8 cellular contexts compared by ENCODE assay signal in genomic region chr2:95122197-95122551, GRCh38. TPM values are rescaled to one million over a fixed set of nuclear protein-coding genes. Genes with fewer than 3 reads are reported as not detected.
A peak's percentile ranks its signal among the peaks of the same experiment; 100 is the strongest.
DNase-seq lines count a peak whose midpoint lies in the region; ATAC-seq, FAIRE-seq and TF ChIP-seq lines count a peak whose summit lies in the region.

No MANE protein-coding gene starts in this region.

- H3K27me3 ChIP-seq in BLaER1 treated with 17β-estradiol and CSF1 and Interleukin-3, amounts not matched to agents 10 nM and 100 nM = no peaks in the 10 kb centered on the region
- H3K27me3 ChIP-seq in H1 (replicated peaks in 1 of 4; ENCODE audit: control insufficient read depth in 3 of 4, extremely low read depth in 1 of 4, insufficient read depth in 3 of 4, low read length in 3 of 4) (no peaks in the 10 kb centered on the region; a peak in 1 of 7 replicates), neuronal stem cell (ENCODE audit: control insufficient read depth in 3 of 3, insufficient read depth in 3 of 3, low read depth in 1 of 3, low read length in 3 of 3) (no peaks in the 10 kb centered on the region)

- peaks cover 4 to 37% of the 10 kb centered on the region in 2 experiments; a peak in 3 of 4 replicates for H3K79me2 ChIP-seq in H1 (ENCODE audit: control insufficient read depth in 1 of 2, insufficient read depth in 2 of 2, low read length in 2 of 2)

- no peak overlapping the region for H4K91ac ChIP-seq in H1 (replicated peaks; ENCODE audit: insufficient read length, low read length)
- no peak overlapping the region for H4K91ac ChIP-seq in neuronal stem cell (ENCODE audit: low read depth, low read length, poor library complexity)

- no peak overlapping the region for H4K5ac ChIP-seq in H1 (ENCODE audit: insufficient read length, low read depth, low read length)

- WGBS in H1 (ENCODE audit: extremely low coverage in 1 of 2, insufficient coverage in 1 of 2, insufficient read length in 1 of 2, insufficient replicate concordance in 2 of 2, low coverage in 1 of 2, low lambda C conversion rate in 2 of 2, missing lambda C conversion rate in 1 of 2), 2 experiments = 43% methylated on average over 4 of the region's 5 CpGs; no CpG with 5 or more reads in 1 of the 2 experiments
- WGBS in neuronal stem cell (ENCODE audit: extremely low coverage in 2 of 2, insufficient read length in 2 of 2, insufficient replicate concordance in 1 of 2), 2 donors = no CpG with 5 or more reads among the region's 5 CpGs

- TF ChIP-seq CTCF in LNCaP clone FGC (IDR thresholded peaks at IDR 0.05; ENCODE audit: control insufficient read depth, extremely low read depth, insufficient read depth) (no peak), H1 (IDR thresholded peaks at IDR 0.05; ENCODE audit: control extremely low read depth in 1 of 3, insufficient read depth in 1 of 3, low read depth in 1 of 3, low read length in 3 of 3) (no peak), GM20000 (IDR thresholded peaks at IDR 0.05; ENCODE audit: extremely low read depth, missing control alignments) (no peak)

- FAIRE-seq in H1 (lab: Jason Lieb, UNC) = no peak

- H3K23ac ChIP-seq in H1 (ENCODE audit: insufficient read length) (no peak overlapping the region), neuronal stem cell (ENCODE audit: low read depth, low read length, poor library complexity) (no peak overlapping the region)

- H3K56ac ChIP-seq in H1 (replicated peaks; ENCODE audit: insufficient read length, low read depth, low read length) = no peak overlapping the region

- H2BK120ac ChIP-seq in H1 (replicated peaks; ENCODE audit: low read depth, low read length) (no peak overlapping the region), neuronal stem cell (ENCODE audit: low read depth, low read length) (no peak overlapping the region)

- peak overlapping the region; percentile 93 to 99 (median 96) for H3K9ac ChIP-seq in BLaER1 treated with 17β-estradiol and CSF1 and Interleukin-3, amounts not matched to agents 10 nM and 100 nM
- H3K9ac ChIP-seq in H1 (replicated peaks in 1 of 4; ENCODE audit: extremely low read depth in 1 of 4, low read depth in 3 of 4, low read length in 3 of 4) (peak overlapping the region in 3 of 4 experiments; percentile 3 to 97 (median 55); a peak in 2 of 7 replicates), neuronal stem cell (ENCODE audit: low read depth, low read length, poor library complexity) (peak overlapping the region; percentile 67)

- no peak overlapping the region for H2BK20ac ChIP-seq in H1 (ENCODE audit: low read length)

- peaks cover 16 to 37% (median 32%) of the 10 kb centered on the region in 11 experiments for H4K20me1 ChIP-seq in BLaER1 treated with 17β-estradiol and CSF1 and Interleukin-3, amounts not matched to agents 10 nM and 100 nM
- peaks cover 0 to 5% of the 10 kb centered on the region in 2 experiments for H4K20me1 ChIP-seq in H1 (replicated peaks in 1 of 2; ENCODE audit: control insufficient read depth in 1 of 2, insufficient read depth in 2 of 2, low read length in 2 of 2)

- TF ChIP-seq RAD21 in H1 (IDR thresholded peaks at IDR 0.05 in 1 of 2, conservative IDR thresholded peaks at IDR 0.05 in 1 of 2; ENCODE audit: low read depth in 2 of 2, low read length in 2 of 2) = no peak

- H3K14ac ChIP-seq in H1 (ENCODE audit: insufficient read length) = no peak overlapping the region
- no peak overlapping the region for H3K14ac ChIP-seq in neuronal stem cell (ENCODE audit: low read length)

- no peaks in the 10 kb centered on the region for H3K23me2 ChIP-seq in H1 (ENCODE audit: low read depth, low read length)

- H3K9me3 ChIP-seq in BLaER1 treated with 17β-estradiol and CSF1 and Interleukin-3, amounts not matched to agents 10 nM and 100 nM (replicated peaks in 1 of 11) = no peaks in the 10 kb centered on the region
- H3K9me3 ChIP-seq in H1 (ENCODE audit: insufficient read depth in 2 of 2, low read depth in 1 of 2, low read length in 1 of 2) (peaks cover 4 to 7% of the 10 kb centered on the region in 2 experiments; a peak in 1 of 4 replicates), neuronal stem cell (replicated peaks in 1 of 2; ENCODE audit: control insufficient read depth in 2 of 2, insufficient read depth in 1 of 2, low read depth in 1 of 2, low read length in 2 of 2) (peaks cover 2 to 12% of the 10 kb centered on the region in 2 donors)

- peak overlapping the region; percentile 54 to 90 (median 83) for H3K4me2 ChIP-seq in BLaER1 treated with 17β-estradiol and CSF1 and Interleukin-3, amounts not matched to agents 10 nM and 100 nM
- peak overlapping the region; percentile 70 to 92 for H3K4me2 ChIP-seq in H1 (ENCODE audit: insufficient read depth in 1 of 2, low read depth in 2 of 2, low read length in 2 of 2)
- H3K4me2 ChIP-seq in neuronal stem cell (ENCODE audit: insufficient read depth, low read length, poor library complexity, severe bottlenecking) = peak overlapping the region; percentile 82

- ATAC-seq in GM21447 (IDR thresholded peaks at IDR 0.05; ENCODE audit: unreplicated experiment) = peak; percentile 5

- H2BK5ac ChIP-seq in H1 (ENCODE audit: low read depth, low read length) (no peak overlapping the region), neuronal stem cell (ENCODE audit: low read length) (no peak overlapping the region)

- peaks cover 9 to 24% (median 21%) of the 10 kb centered on the region in 11 experiments; a peak in 18 of 22 replicates for H3K36me3 ChIP-seq in BLaER1 treated with 17β-estradiol and CSF1 and Interleukin-3, amounts not matched to agents 10 nM and 100 nM
- H3K36me3 ChIP-seq in H1 (ENCODE audit: control insufficient read depth in 2 of 4, insufficient read depth in 4 of 4, low read length in 3 of 4) = no peaks in the 10 kb centered on the region; a peak in 1 of 8 replicates
- peaks cover 0 to 21% of the 10 kb centered on the region in 2 donors for H3K36me3 ChIP-seq in neuronal stem cell (replicated peaks in 1 of 2; ENCODE audit: control insufficient read depth in 2 of 2, insufficient read depth in 2 of 2, low read length in 2 of 2)

- no peak overlapping the region for H2BK12ac ChIP-seq in H1 (ENCODE audit: low read depth, low read length)
- H2BK12ac ChIP-seq in neuronal stem cell (ENCODE audit: low read length) = no peak overlapping the region

- H4K8ac ChIP-seq in H1 (ENCODE audit: extremely low read depth, insufficient read depth, low read length) (0 out of 2 replicates have a peak overlapping the region, but pooled peaks have one; percentile 100), neuronal stem cell (ENCODE audit: low read depth, low read length) (no peak overlapping the region)

- H2AFZ ChIP-seq in H1 (ENCODE audit: low read length) (peak overlapping the region; percentile 96), neuronal stem cell (ENCODE audit: low read length) (peak overlapping the region; percentile 98)

- TF ChIP-seq EP300 in H1 (IDR thresholded peaks at IDR 0.05; ENCODE audit: borderline replicate concordance in 1 of 2, low read depth in 2 of 2, low read length in 2 of 2) = no peak

- H3K4me1 ChIP-seq in BLaER1 treated with 17β-estradiol and CSF1 and Interleukin-3, amounts not matched to agents 10 nM and 100 nM = peaks cover 19 to 36% (median 27%) of the 10 kb centered on the region in 10 experiments
- peaks cover 0 to 3% (median under 1%) of the 10 kb centered on the region in 4 experiments; a peak in 2 of 7 replicates for H3K4me1 ChIP-seq in H1 (replicated peaks in 1 of 4; ENCODE audit: control insufficient read depth in 3 of 4, insufficient read depth in 4 of 4, low read length in 3 of 4)
- H3K4me1 ChIP-seq in neuronal stem cell (ENCODE audit: control insufficient read depth in 2 of 2, insufficient read depth in 1 of 2, low read depth in 1 of 2, low read length in 2 of 2) = peaks cover 0 to 6% of the 10 kb centered on the region in 2 donors

- DNase-seq in LNCaP clone FGC (ENCODE audit: low read depth) = no peak
- no peak for DNase-seq in H1 (ENCODE audit: low read depth in 1 of 2, low spot score in 2 of 2)
- DNase-seq in neuronal stem cell (ENCODE audit: low spot score) = no peak
- DNase-seq in effector CD8-positive, alpha-beta T cell (lab: John Stamatoyannopoulos, UW) = no peak
- no peak for DNase-seq in GM20000 (ENCODE audit: low spot score)
- no peak for DNase-seq in NOMO-1 treated with dmso at 0.1 percent for 144 hours (lab: John Stamatoyannopoulos, UW; ENCODE audit: unreplicated experiment)

- H3K18ac ChIP-seq in H1 (ENCODE audit: extremely low read depth, low read length) (no peak overlapping the region), neuronal stem cell (ENCODE audit: low read length) (peak overlapping the region; percentile 89)

- POLR2A ChIA-PET in H1 (lab: Charles Lee; ENCODE audit: partially characterized antibody) = interaction anchor here (0.8 to 2.2 kb wide), 6 partner anchors 13 to 44 kb away, joined by 3 to 13 read pairs (median 4); partner anchors contain the start of gene ZNF2

- H2AK5ac ChIP-seq in H1 (ENCODE audit: low read depth, low read length) (no peak overlapping the region), neuronal stem cell (ENCODE audit: low read depth, low read length) (no peak overlapping the region)

- H2BK15ac ChIP-seq in H1 (ENCODE audit: low read length) (no peak overlapping the region), neuronal stem cell (ENCODE audit: low read length) (no peak overlapping the region)

- H3K4me3 ChIP-seq in BLaER1 treated with 17β-estradiol and CSF1 and Interleukin-3, amounts not matched to agents 10 nM and 100 nM = peak overlapping the region; percentile 73 to 96 (median 92)
- peak overlapping the region; percentile 94 for H3K4me3 ChIP-seq in LNCaP clone FGC (ENCODE audit: low read depth, low read length)
- H3K4me3 ChIP-seq in H1 (ENCODE audit: extremely low read depth in 1 of 4, insufficient read depth in 2 of 4, low read depth in 3 of 4, low read length in 4 of 4) = peak overlapping the region; percentile 91 to 98 (median 96)
- peak overlapping the region; percentile 78 to 95 for H3K4me3 ChIP-seq in neuronal stem cell (ENCODE audit: low read length in 2 of 2)

- H3K79me1 ChIP-seq in H1 (ENCODE audit: low read depth, low read length) (peaks cover 3% of the 10 kb centered on the region; the same call in 1 of the 2 replicates), neuronal stem cell (ENCODE audit: low read depth, low read length) (peaks cover 4% of the 10 kb centered on the region)

- CTCF ChIA-PET in H1 (lab: Charles Lee; ENCODE audit: partially characterized antibody) = interaction anchor here (0.6 to 2.1 kb wide), 5 partner anchors 28 to 84 kb away, joined by 3 to 5 read pairs (median 4); no protein-coding TSS in a partner anchor

- H3K27ac ChIP-seq in BLaER1 treated with 17β-estradiol and CSF1 and Interleukin-3, amounts not matched to agents 10 nM and 100 nM = peak overlapping the region in 10 of 11 experiments; percentile 93 to 99 (median 97); a peak in 17 of 22 replicates
- H3K27ac ChIP-seq in H1 (ENCODE audit: low read depth, low read length) = peak overlapping the region; percentile 97; the same call in 1 of the 2 replicates
- H3K27ac ChIP-seq in neuronal stem cell (replicated peaks; ENCODE audit: low read length) = no peak overlapping the region

- H3K4ac ChIP-seq in H1 (replicated peaks; ENCODE audit: insufficient read length, low read depth, low read length) (no peak overlapping the region), neuronal stem cell (ENCODE audit: low read length) (no peak overlapping the region)

- no peak for TF ChIP-seq POLR2A in H1 (IDR thresholded peaks at IDR 0.05; ENCODE audit: control extremely low read depth in 1 of 2, low read depth in 2 of 2, low read length in 2 of 2)

RNA-seq across cellular contexts. Expression of gene MRPS5, which starts 0.6 kb away (rescaled TPM):
- total RNA-seq in H1 (2021; fragmentation: NEBNext Ultra II Directional; extraction: Animal tissue kit (Norgen Biotek cat#: 25700)) = 52.8 and 53.0 TPM in 2 replicates
- 36.7 and 38.3 TPM in 2 replicates for polyA plus RNA-seq in H1 (2011; rRNA removed)
- polyA plus RNA-seq in H1 (2011; cell fraction: cytosol; rRNA removed) = 46.5 TPM
- 51.5 TPM for polyA plus RNA-seq in H1 (2011; cell fraction: nucleus; rRNA removed)
- 50.1 to 55.1 TPM (median 50.5 TPM) in 4 replicates for polyA plus RNA-seq in H1 (2012, experiment 1 of 2)
- polyA plus RNA-seq in H1 (2012, experiment 2 of 2) = 28.5 TPM
- polyA plus RNA-seq in H1 (2013, experiment 1 of 2) = 48.3 TPM
- 45.4 TPM for polyA plus RNA-seq in H1 (2013, experiment 2 of 2)
- 28.4 and 32.0 TPM in 2 replicates for polyA minus RNA-seq in H1 (2011; rRNA and poly(A)+ RNA removed)
- polyA minus RNA-seq in H1 (2011; cell fraction: cytosol; rRNA and poly(A)+ RNA removed) = 19.7 TPM
- 35.6 TPM for polyA minus RNA-seq in H1 (2011; cell fraction: nucleus; rRNA and poly(A)+ RNA removed)
- 67.1 TPM for polyA plus RNA-seq in neuronal stem cell (2013, experiment 1 of 2)
- polyA plus RNA-seq in neuronal stem cell (2013, experiment 2 of 2) = 65.8 TPM

RNA-seq across cellular contexts. Expression of gene ZNF514, which starts 37.5 kb away (rescaled TPM):
- 12.1 and 13.3 TPM in 2 replicates for total RNA-seq in H1 (2021; fragmentation: NEBNext Ultra II Directional; extraction: Animal tissue kit (Norgen Biotek cat#: 25700))
- 4.2 and 5.3 TPM in 2 replicates for polyA plus RNA-seq in H1 (2011; rRNA removed)
- polyA plus RNA-seq in H1 (2011; cell fraction: cytosol; rRNA removed) = 9.1 TPM
- 12.2 TPM for polyA plus RNA-seq in H1 (2011; cell fraction: nucleus; rRNA removed)
- polyA plus RNA-seq in H1 (2012, experiment 1 of 2) = 10.5 to 14.9 TPM (median 11.1 TPM) in 4 replicates
- 0.79 TPM for polyA plus RNA-seq in H1 (2012, experiment 2 of 2)
- 10.8 TPM for polyA plus RNA-seq in H1 (2013, experiment 1 of 2)
- 9.2 TPM for polyA plus RNA-seq in H1 (2013, experiment 2 of 2)
- 5.4 and 7.5 TPM in 2 replicates for polyA minus RNA-seq in H1 (2011; rRNA and poly(A)+ RNA removed)
- polyA minus RNA-seq in H1 (2011; cell fraction: cytosol; rRNA and poly(A)+ RNA removed) = 8.2 TPM
- polyA minus RNA-seq in H1 (2011; cell fraction: nucleus; rRNA and poly(A)+ RNA removed) = 19.7 TPM
- 19.3 TPM for polyA plus RNA-seq in neuronal stem cell (2013, experiment 1 of 2)
- polyA plus RNA-seq in neuronal stem cell (2013, experiment 2 of 2) = 19.5 TPM

RNA-seq across cellular contexts. Expression of gene ZNF2, which starts 43.4 kb away (rescaled TPM):
- 2.9 and 3.0 TPM in 2 replicates for total RNA-seq in H1 (2021; fragmentation: NEBNext Ultra II Directional; extraction: Animal tissue kit (Norgen Biotek cat#: 25700))
- polyA plus RNA-seq in H1 (2011; rRNA removed) = 0.93 and 1.3 TPM in 2 replicates
- 1.1 TPM for polyA plus RNA-seq in H1 (2011; cell fraction: cytosol; rRNA removed)
- polyA plus RNA-seq in H1 (2011; cell fraction: nucleus; rRNA removed) = 1.4 TPM
- polyA plus RNA-seq in H1 (2012, experiment 1 of 2) = 1.1 to 1.5 TPM (median 1.4 TPM) in 4 replicates
- 0.33 TPM for polyA plus RNA-seq in H1 (2012, experiment 2 of 2)
- 1.4 TPM for polyA plus RNA-seq in H1 (2013, experiment 1 of 2)
- 1.5 TPM for polyA plus RNA-seq in H1 (2013, experiment 2 of 2)
- polyA minus RNA-seq in H1 (2011; rRNA and poly(A)+ RNA removed) = 3.1 and 3.6 TPM in 2 replicates
- 2.1 TPM for polyA minus RNA-seq in H1 (2011; cell fraction: cytosol; rRNA and poly(A)+ RNA removed)
- 1.9 TPM for polyA minus RNA-seq in H1 (2011; cell fraction: nucleus; rRNA and poly(A)+ RNA removed)
- 2.7 TPM for polyA plus RNA-seq in neuronal stem cell (2013, experiment 1 of 2)
- polyA plus RNA-seq in neuronal stem cell (2013, experiment 2 of 2) = 2.8 TPM
